ENCODE assay signal across 24 cellular contexts in the genomic region with DNA sequence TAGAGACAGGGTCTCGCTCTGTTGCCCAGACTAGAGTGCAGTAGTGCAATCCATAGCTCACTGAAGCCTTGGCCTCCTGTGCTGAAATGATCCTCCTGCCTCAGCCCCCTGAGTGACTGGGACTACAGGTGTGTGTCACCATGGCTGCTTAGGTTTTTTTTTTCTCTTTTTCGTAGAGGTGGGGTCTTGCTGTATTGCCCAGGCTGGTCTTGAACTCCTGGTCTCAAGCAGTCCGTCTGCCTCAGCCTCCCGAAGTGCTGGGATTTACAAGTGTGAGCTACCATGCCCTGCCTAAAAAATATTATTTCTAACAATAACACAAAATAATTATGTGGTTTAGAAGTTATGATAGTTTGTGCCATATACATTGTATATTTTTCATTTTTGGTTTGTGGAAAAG. TPM values are rescaled to one million over a fixed set of nuclear protein-coding genes. Genes with fewer than 3 reads are reported as not detected.
DNase-seq lines count a peak whose midpoint lies in the region; ATAC-seq and TF ChIP-seq lines count a peak whose summit lies in the region.
"Had no signal": no experiment of that assay in that cellular context is flagged by ENCODE, and none has a peak within 500 bp of the region (broad histone marks: within the 10 kb centered on the region; RNA-seq: fewer than 3 reads in every experiment).

No MANE protein-coding gene starts in this region.

- no peak for DNase-seq in GM23248
- DNase-seq in SJSA1 (ENCODE audit: low read depth in 1 of 2, low spot score in 2 of 2) = no peak
- no peak for DNase-seq in fibroblast of lung (ENCODE audit: low read depth in 2 of 2)
- DNase-seq in smooth muscle cell (lab: John Stamatoyannopoulos, UW; ENCODE audit: unreplicated experiment) = no peak
- no peak for DNase-seq in NCI-H226
- DNase-seq: activated CD4-positive, alpha-beta memory T cell treated with anti-CD3 and anti-CD28 coated beads for 36 hours; activated CD4-positive, alpha-beta T cell treated with anti-CD3 and anti-CD28 coated beads for 1 hour; activated CD8-positive, alpha-beta memory T cell treated with anti-CD3 and anti-CD28 coated beads, Interleukin-2, amount 50 U/mL, for 4 hours; activated naive CD4-positive, alpha-beta T cell treated with anti-CD3 and anti-CD28 coated beads for 36 hours; C1 segment of cervical spinal cord; DMS53; effector CD4-positive, alpha-beta T cell; NCI-H1092; NCI-H1694 treated with DMSO at 0.1 percent for 48 hours; NCI-H510A treated with DMSO at 0.1 percent for 48 hours; right cardiac atrium; spleen; stimulated activated CD4-positive, alpha-beta T cell treated with anti-CD3 and anti-CD28 coated beads, Interleukin-2, amount 100 ng/mL, for 48 hours; T-helper 2 cell; transverse colon had no signal

- no peaks in the 10 kb centered on the region for H3K36me3 ChIP-seq in GM23248 (ENCODE audit: low read depth)
- H3K36me3 ChIP-seq in SJSA1 = no peaks in the 10 kb centered on the region; the same call in 1 of the 2 replicates
- H3K36me3 ChIP-seq in fibroblast of lung (ENCODE audit: control insufficient read depth, insufficient read depth, low read length) = no peaks in the 10 kb centered on the region
- H3K36me3 ChIP-seq in smooth muscle cell (ENCODE audit: low read depth) = no peaks in the 10 kb centered on the region
- H3K36me3 ChIP-seq: neural progenitor cell, transverse colon had no signal

- no peak overlapping the region for H3K4me3 ChIP-seq in GM23248
- H3K4me3 ChIP-seq in SJSA1 = no peak overlapping the region
- H3K4me3 ChIP-seq in fibroblast of lung (replicated peaks in 1 of 4; ENCODE audit: control extremely low read depth in 1 of 4, insufficient read depth in 1 of 4, low read depth in 3 of 4, low read length in 4 of 4) = no peak overlapping the region
- H3K4me3 ChIP-seq in smooth muscle cell = no peak overlapping the region
- H3K4me3 ChIP-seq: neural progenitor cell, spleen, transverse colon had no signal

- in situ Hi-C loops in GM23248 (cut with MboI) = loop anchor here (10.0 to 25.0 kb wide), 2 partner anchors 417 to 850 kb away; no protein-coding TSS in a partner anchor

- peaks cover 23% of the 10 kb centered on the region for H3F3A ChIP-seq in GM23248 (ENCODE audit: insufficient read depth)
- H3F3A ChIP-seq in smooth muscle cell (ENCODE audit: low read depth) = no peaks in the 10 kb centered on the region

- H3K4me1 ChIP-seq in GM23248 (ENCODE audit: insufficient read depth) (peaks cover 21% of the 10 kb centered on the region), SJSA1 (replicated peaks) (peaks cover 8% of the 10 kb centered on the region; the same call in 1 of the 2 replicates), fibroblast of lung (ENCODE audit: control insufficient read depth, extremely low read depth, insufficient read depth, low read length) (peaks cover 7% of the 10 kb centered on the region), smooth muscle cell (ENCODE audit: low read depth) (peaks cover 9% of the 10 kb centered on the region)

- H3K9me3 ChIP-seq in GM23248 (ENCODE audit: low read depth) = no peaks in the 10 kb centered on the region
- H3K9me3 ChIP-seq in SJSA1 (replicated peaks) = no peaks in the 10 kb centered on the region
- H3K9me3 ChIP-seq in fibroblast of lung (ENCODE audit: control insufficient read depth, insufficient read depth, low read depth, low read length) = no peaks in the 10 kb centered on the region
- no peaks in the 10 kb centered on the region for H3K9me3 ChIP-seq in smooth muscle cell (replicated peaks; ENCODE audit: low read depth)
- H3K9me3 ChIP-seq: spleen, transverse colon had no signal

- peaks cover 94% of the 10 kb centered on the region for H3K79me2 ChIP-seq in GM23248 (ENCODE audit: insufficient read depth)
- peaks cover 39% of the 10 kb centered on the region for H3K79me2 ChIP-seq in fibroblast of lung (ENCODE audit: control insufficient read depth, insufficient read depth, low read length)
- H3K79me2 ChIP-seq in smooth muscle cell (ENCODE audit: low read depth) = peaks cover 91% of the 10 kb centered on the region

- H3K4me2 ChIP-seq in GM23248 (ENCODE audit: unreplicated experiment) (no peak overlapping the region), fibroblast of lung (ENCODE audit: extremely low read depth, insufficient read depth, low read length) (peak overlapping the region; percentile 35), smooth muscle cell (no peak overlapping the region)
- H3K4me2 ChIP-seq: neural progenitor cell had no signal

- no peak for TF ChIP-seq CTCF in fibroblast of lung (conservative IDR thresholded peaks at IDR 0.05 in 1 of 2, IDR thresholded peaks at IDR 0.05 in 1 of 2; ENCODE audit: low read depth in 1 of 2, low read length in 2 of 2)
- TF ChIP-seq CTCF in smooth muscle cell (IDR thresholded peaks at IDR 0.05; ENCODE audit: borderline replicate concordance, insufficient read depth, poor library complexity, severe bottlenecking) = no peak

- H3K27me3 ChIP-seq in GM23248 (replicated peaks; ENCODE audit: insufficient read depth) = no peaks in the 10 kb centered on the region
- no peaks in the 10 kb centered on the region for H3K27me3 ChIP-seq in SJSA1 (replicated peaks)
- no peaks in the 10 kb centered on the region for H3K27me3 ChIP-seq in fibroblast of lung (ENCODE audit: control insufficient read depth, insufficient read depth, low read length)
- no peaks in the 10 kb centered on the region for H3K27me3 ChIP-seq in smooth muscle cell (ENCODE audit: low read depth)
- H3K27me3 ChIP-seq: neural progenitor cell, spleen, transverse colon had no signal

- H4K20me1 ChIP-seq in GM23248 (ENCODE audit: insufficient read depth) = no peaks in the 10 kb centered on the region; the same call in 1 of the 2 replicates
- no peaks in the 10 kb centered on the region for H4K20me1 ChIP-seq in fibroblast of lung (ENCODE audit: control insufficient read depth, extremely low read depth, insufficient read depth, low read length)
- peaks cover 83% of the 10 kb centered on the region for H4K20me1 ChIP-seq in smooth muscle cell (ENCODE audit: low read depth)

- H3K27ac ChIP-seq in GM23248 (peak overlapping the region; percentile 32), SJSA1 (peak overlapping the region; percentile 20), fibroblast of lung (ENCODE audit: insufficient read depth, low read length) (peak overlapping the region; percentile 51), smooth muscle cell (ENCODE audit: low read depth) (peak overlapping the region; percentile 22)
- H3K27ac ChIP-seq: epithelial cell of prostate, neural progenitor cell had no signal

- H3K9me2 ChIP-seq in GM23248 (ENCODE audit: insufficient read depth) = no peaks in the 10 kb centered on the region

- WGBS in GM23248 (ENCODE audit: low coverage in 1 of 2, low lambda C conversion rate in 2 of 2, missing lambda C conversion rate in 2 of 2), 2 experiments = 93 to 94% methylated on average over 4 of the region's 4 CpGs
- WGBS in smooth muscle cell (ENCODE audit: low lambda C conversion rate) = 97% methylated on average over 4 of the region's 4 CpGs

- no peak for ATAC-seq in HG02840 (IDR thresholded peaks at IDR 0.05; ENCODE audit: low FRiP score, unreplicated experiment)
- no peak for ATAC-seq in HG03095 (IDR thresholded peaks at IDR 0.05; ENCODE audit: unreplicated experiment)

- H2AFZ ChIP-seq in GM23248 (no peak overlapping the region), fibroblast of lung (ENCODE audit: low read length) (no peak overlapping the region), smooth muscle cell (ENCODE audit: low read depth) (no peak overlapping the region)
- H2AFZ ChIP-seq: neural progenitor cell had no signal

- H3K9ac ChIP-seq in GM23248 (no peak overlapping the region), fibroblast of lung (ENCODE audit: insufficient read depth, low read length) (no peak overlapping the region), smooth muscle cell (ENCODE audit: low read depth) (no peak overlapping the region)
- H3K9ac ChIP-seq: neural progenitor cell had no signal

RNA-seq across cellular contexts. Expression of a gene that starts 9.9 kb away (rescaled TPM):
- total RNA-seq in GM23248 (2014; rRNA removed; shearing (Covaris generic)) = 50.1 and 86.8 TPM in 2 replicates
- 159 and 165 TPM in 2 replicates for polyA plus RNA-seq in GM23248 (2016; fragmentation: Nextera tagmentation; extraction: Ambion mirVana)
- 136 and 171 TPM in 2 replicates for total RNA-seq in SJSA1 (2014; rRNA removed; shearing (Covaris generic))
- 45.5 and 47.6 TPM in 2 replicates for total RNA-seq in fibroblast of lung
- polyA plus RNA-seq in fibroblast of lung = 78.5 and 86.0 TPM in 2 replicates
- 81.7 and 91.3 TPM in 2 replicates for polyA plus RNA-seq in fibroblast of lung (2012)
- 6.0 and 7.5 TPM in 2 replicates for polyA minus RNA-seq in fibroblast of lung (ENCODE audit: low replicate concordance)
- total RNA-seq in smooth muscle cell = 127 and 145 TPM in 2 replicates
- polyA plus RNA-seq in smooth muscle cell = 139 and 156 TPM in 2 replicates
